Comparison of ENCODE assay signal across 19 cellular contexts in genomic region chrX:150159537-150159936, GRCh38.
DNase-seq lines count a peak whose midpoint lies in the region; ATAC-seq and TF ChIP-seq lines count a peak whose summit lies in the region.
"Had no signal": no experiment of that assay in that cellular context is flagged by ENCODE, and none has a peak within 500 bp of the region (broad histone marks: within the 10 kb centered on the region; RNA-seq: fewer than 3 reads in every experiment).

No MANE protein-coding gene starts in this region.

- H3K9me3 ChIP-seq in left lung: no peaks in the 10 kb centered on the region
- H3K9me3 ChIP-seq in HAP-1: no peaks in the 10 kb centered on the region
- H3K9me3 ChIP-seq in mammary epithelial cell (replicated peaks; ENCODE audit: insufficient read depth, low read length): no peaks in the 10 kb centered on the region

- no peak overlapping the region for H3K27ac Mint-ChIP-seq in osteocyte (ENCODE audit: unreplicated experiment)
- H3K27ac Mint-ChIP-seq: CD4-positive, alpha-beta memory T cell had no signal

- no peak overlapping the region for H4K8ac ChIP-seq in mesendoderm (ENCODE audit: low read depth, low read length)

- H3K4me3 Mint-ChIP-seq in osteocyte (ENCODE audit: unreplicated experiment): no peak overlapping the region
- H3K4me3 Mint-ChIP-seq: CD4-positive, alpha-beta memory T cell had no signal

- H3K9me3 Mint-ChIP-seq in osteocyte (ENCODE audit: unreplicated experiment): peaks cover 3% of the 10 kb centered on the region
- H3K9me3 Mint-ChIP-seq: CD4-positive, alpha-beta memory T cell had no signal

- H4K5ac ChIP-seq in mesendoderm (ENCODE audit: low read length): no peak overlapping the region

- CTCF ChIA-PET in mammary epithelial cell (lab: Charles Lee; ENCODE audit: low non-redundant PET): no interaction called here

- no peak overlapping the region for H3K4me3 ChIP-seq in fibroblast of mammary gland (ENCODE audit: control insufficient read depth, low read depth, low read length)
- H3K4me3 ChIP-seq in left lung: no peak overlapping the region
- no peak overlapping the region for H3K4me3 ChIP-seq in HAP-1
- H3K4me3 ChIP-seq in mesendoderm (ENCODE audit: low read length): no peak overlapping the region
- H3K4me3 ChIP-seq in mammary epithelial cell (replicated peaks in 1 of 3; ENCODE audit: insufficient read depth in 1 of 3, low read depth in 2 of 3, low read length in 3 of 3): no peak overlapping the region
- H3K4me3 ChIP-seq: GM23248 had no signal

- WGBS in mesendoderm (ENCODE audit: extremely low coverage, insufficient coverage, low lambda C conversion rate): no CpG with 5 or more reads among the region's 3 CpGs
- WGBS in mammary epithelial cell (ENCODE audit: low coverage, missing lambda C conversion rate): 72% methylated on average over 3 of the region's 3 CpGs

- H3K36me3 Mint-ChIP-seq in osteocyte (ENCODE audit: unreplicated experiment): no peaks in the 10 kb centered on the region
- H3K36me3 Mint-ChIP-seq: CD4-positive, alpha-beta memory T cell had no signal

- H3K27me3 Mint-ChIP-seq in osteocyte (ENCODE audit: unreplicated experiment): no peaks in the 10 kb centered on the region
- H3K27me3 Mint-ChIP-seq: CD4-positive, alpha-beta memory T cell had no signal

- H2BK15ac ChIP-seq in mesendoderm (replicated peaks; ENCODE audit: low read depth): no peak overlapping the region

- H2BK120ac ChIP-seq in mesendoderm (ENCODE audit: low read depth, low read length): no peak overlapping the region

- no peak overlapping the region for H2BK5ac ChIP-seq in mesendoderm (ENCODE audit: low read length)

- H3K79me2 ChIP-seq in mesendoderm (ENCODE audit: control insufficient read depth, insufficient read depth, low read length): no peaks in the 10 kb centered on the region
- H3K79me2 ChIP-seq in mammary epithelial cell (ENCODE audit: insufficient read depth, low read length): no peaks in the 10 kb centered on the region

- no peak overlapping the region for H3K18ac ChIP-seq in mesendoderm (ENCODE audit: low read length)

- H3K4me1 ChIP-seq in left lung (no peaks in the 10 kb centered on the region), HAP-1 (no peaks in the 10 kb centered on the region), mesendoderm (ENCODE audit: control insufficient read depth, low read depth, low read length) (no peaks in the 10 kb centered on the region), mammary epithelial cell (ENCODE audit: insufficient read depth, low read length) (no peaks in the 10 kb centered on the region)

- H3K4me2 ChIP-seq in mesendoderm (ENCODE audit: low read length): no peak overlapping the region
- H3K4me2 ChIP-seq in mammary epithelial cell (ENCODE audit: insufficient read depth, low read depth, low read length): no peak overlapping the region

- H2AFZ ChIP-seq in mammary epithelial cell (ENCODE audit: low read depth, low read length): no peak overlapping the region
- H2AFZ ChIP-seq: GM23248 had no signal

- H3K79me1 ChIP-seq in mesendoderm (ENCODE audit: low read length): no peaks in the 10 kb centered on the region

- peak; percentile 78 for ATAC-seq in left lung
- no peak for ATAC-seq in GM18511 (IDR thresholded peaks at IDR 0.05; ENCODE audit: unreplicated experiment)
- ATAC-seq: HCT116 had no signal

- H3K56ac ChIP-seq in mesendoderm (ENCODE audit: low read length): no peak overlapping the region

- dilution Hi-C loops in mammary epithelial cell (cut with HindIII; ENCODE audit: low sequenced_read_pairs): no loop called here

- H4K20me1 ChIP-seq in mammary epithelial cell (ENCODE audit: insufficient read depth, low read length): no peaks in the 10 kb centered on the region

- in situ Hi-C loops in HAP-1 (cut with MboI; ENCODE audit: low sequenced_read_pairs) (no loop called here), mammary epithelial cell (cut with MboI; ENCODE audit: low sequenced_read_pairs in 2 of 2) (no loop called here)

- DNase-seq in EH (ENCODE audit: low read depth): peak; percentile 36
- DNase-seq in fibroblast of mammary gland (ENCODE audit: low read depth): peak; percentile 23
- no peak for DNase-seq in left lung
- DNase-seq in osteocyte (ENCODE audit: extremely low spot score, unreplicated experiment): peak; percentile 21
- DNase-seq in HAP-1 (ENCODE audit: low spot score in 2 of 2): no peak
- DNase-seq in mesendoderm: no peak
- DNase-seq in mammary epithelial cell: no peak
- DNase-seq: 8988T; C1 segment of cervical spinal cord; CD4-positive, alpha-beta memory T cell; COR-L47; DMS153; DND-41; EL; GF-D8; GM23248; H7 had no signal

- H3K4ac ChIP-seq in mesendoderm (ENCODE audit: low read depth, low read length): no peak overlapping the region

- H3K4me1 Mint-ChIP-seq in osteocyte (ENCODE audit: unreplicated experiment): peaks cover 23% of the 10 kb centered on the region
- H3K4me1 Mint-ChIP-seq: CD4-positive, alpha-beta memory T cell had no signal

- H3K36me3 ChIP-seq in left lung: no peaks in the 10 kb centered on the region
- H3K36me3 ChIP-seq in HAP-1 (replicated peaks): no peaks in the 10 kb centered on the region
- no peaks in the 10 kb centered on the region for H3K36me3 ChIP-seq in mesendoderm (ENCODE audit: control insufficient read depth, insufficient read depth, low read length)
- H3K36me3 ChIP-seq in mammary epithelial cell (ENCODE audit: insufficient read depth, low read length): no peaks in the 10 kb centered on the region

- intact Hi-C loops in left lung (cut with DNase I): no loop called here
- intact Hi-C loops in mammary epithelial cell (cut with micrococcal nuclease): no loop called here

- no peak overlapping the region for H2AK5ac ChIP-seq in mesendoderm (ENCODE audit: low read length)

- no peak for TF ChIP-seq CTCF in fibroblast of mammary gland (conservative IDR thresholded peaks at IDR 0.05; ENCODE audit: control insufficient read depth, insufficient read depth, low read depth, low read length)
- TF ChIP-seq CTCF in left lung (IDR thresholded peaks at IDR 0.05): no peak
- TF ChIP-seq CTCF in osteocyte (IDR thresholded peaks at IDR 0.05): no peak
- no peak for TF ChIP-seq CTCF in mammary epithelial cell (conservative IDR thresholded peaks at IDR 0.05 in 1 of 2, IDR thresholded peaks at IDR 0.05 in 1 of 2; ENCODE audit: extremely low read depth in 1 of 2, insufficient read depth in 1 of 2, low read depth in 1 of 2, low read length in 2 of 2)

- H3K27ac ChIP-seq in left lung (no peak overlapping the region), mesendoderm (ENCODE audit: low read depth, low read length) (no peak overlapping the region), mammary epithelial cell (ENCODE audit: insufficient read depth, low read depth, low read length) (no peak overlapping the region)
- H3K27ac ChIP-seq: GM23248 had no signal

- H3K9ac ChIP-seq in mesendoderm (ENCODE audit: low read length) (no peak overlapping the region), mammary epithelial cell (ENCODE audit: insufficient read depth, low read length) (no peak overlapping the region)
- H3K9ac ChIP-seq: GM23248 had no signal

- H3K27me3 ChIP-seq in left lung: no peaks in the 10 kb centered on the region
- no peaks in the 10 kb centered on the region for H3K27me3 ChIP-seq in HAP-1 (ENCODE audit: low read depth)
- no peaks in the 10 kb centered on the region for H3K27me3 ChIP-seq in mesendoderm (ENCODE audit: insufficient read depth, low read length, poor library complexity)
- no peaks in the 10 kb centered on the region for H3K27me3 ChIP-seq in mammary epithelial cell (ENCODE audit: insufficient read depth, low read length)

- no TSS peak for BruUV-seq in mammary epithelial cell (replicated peaks; lab: Mats Ljungman, UMichigan)

- no peak overlapping the region for H3K23ac ChIP-seq in mesendoderm (ENCODE audit: low read length)

Comparison
In these comparisons a context has a peak if more than half of its experiments do, and no peak if none do; other contexts are left out.
1. DNase-seq: peak in EH (single experiment), fibroblast of mammary gland (single experiment) and osteocyte (single experiment); none in left lung (0 of 2), HAP-1 (0 of 2), mesendoderm (single experiment) and mammary epithelial cell (single experiment).